ENCODE assay signal across 24 cellular contexts in genomic region chr3:194659778-194660177, GRCh38.
"Had no signal": no experiment of that assay in that cellular context is flagged by ENCODE, and none has a peak within 500 bp of the region (broad histone marks: within the 10 kb centered on the region; RNA-seq: fewer than 3 reads in every experiment).

No MANE protein-coding gene starts in this region.

- H3K27ac ChIP-seq: dorsolateral prefrontal cortex, epithelial cell of prostate, foreskin keratinocyte, hepatocyte, neural progenitor cell, ovary, right atrium auricular region, tibial nerve, vagina had no signal

- ATAC-seq: foreskin keratinocyte; left colon; mucosa of descending colon; natural killer cell; stimulated activated naive CD8-positive, alpha-beta T cell treated with anti-CD3 and anti-CD28 coated beads, Interleukin-15, Interleukin-2, amounts not matched to agents 100 U/mL and 50 U/mL, for 24 hours; upper lobe of right lung had no signal

- H3K79me2 ChIP-seq: hepatocyte had no signal

- DNase-seq: cortex of kidney; dorsolateral prefrontal cortex; effector CD8-positive, alpha-beta T cell; esophagus squamous epithelium; foreskin keratinocyte; head of caudate nucleus; kidney; left colon; mammary epithelial cell; mucosa of descending colon; natural killer cell; nucleus accumbens; ovary; small intestine; stimulated activated CD4-positive, alpha-beta T cell treated with anti-CD3 and anti-CD28 coated beads, Interleukin-2, amount 100 ng/mL, for 48 hours; stimulated activated naive CD8-positive, alpha-beta T cell treated with anti-CD3 and anti-CD28 coated beads, Interleukin-15, Interleukin-2, amounts not matched to agents 100 U/mL and 50 U/mL, for 24 hours; testis; upper lobe of right lung had no signal

- H3K4me1 Mint-ChIP-seq: neural progenitor cell had no signal

- H3K9me3 Mint-ChIP-seq: natural killer cell, neural progenitor cell had no signal

- H3K4me3 ChIP-seq: dorsolateral prefrontal cortex, esophagus squamous epithelium, hepatocyte, mucosa of descending colon, neural progenitor cell, ovary, right atrium auricular region, testis, tibial nerve, upper lobe of right lung, vagina had no signal

- H3K27me3 ChIP-seq: dorsolateral prefrontal cortex, esophagus squamous epithelium, foreskin keratinocyte, hepatocyte, neural progenitor cell, ovary, right atrium auricular region, testis, tibial nerve, upper lobe of right lung, vagina had no signal

- H3K36me3 ChIP-seq: ovary had no signal

- H3K9ac ChIP-seq: neural progenitor cell had no signal

- H3K9me3 ChIP-seq: esophagus squamous epithelium, mucosa of descending colon, ovary, right atrium auricular region, testis, tibial nerve, upper lobe of right lung, vagina had no signal

- H3K27ac Mint-ChIP-seq: natural killer cell, neural progenitor cell had no signal

- H3K4me3 Mint-ChIP-seq: natural killer cell, neural progenitor cell had no signal

- H2AFZ ChIP-seq: hepatocyte, neural progenitor cell had no signal

- H3K4me1 ChIP-seq: foreskin keratinocyte, neural progenitor cell, right atrium auricular region, tibial nerve, vagina had no signal

- H3K4me2 ChIP-seq: hepatocyte, neural progenitor cell had no signal
